1 cellular context compared by ENCODE assay signal in genomic region chr21:15010645-15011044, GRCh38.
TF ChIP-seq lines count a peak whose summit lies in the region.

No MANE protein-coding gene starts in this region.

TF ChIP-seq in WTC11, 78 proteins besides CTCF, POLR2A, EP300 and RAD21 (continued from another document):
- no peak for TF ChIP-seq FOXP4 (CRISPR knock-in tag; IDR thresholded peaks at IDR 0.05)
- no peak for TF ChIP-seq JAZF1 (CRISPR knock-in tag; IDR thresholded peaks at IDR 0.05)
- TF ChIP-seq NR1H2 (CRISPR knock-in tag; IDR thresholded peaks at IDR 0.05): no peak
- TF ChIP-seq ARID4B (CRISPR knock-in tag; IDR thresholded peaks at IDR 0.05; ENCODE audit: borderline replicate concordance): no peak
- no peak for TF ChIP-seq ZNF263 (CRISPR knock-in tag; IDR thresholded peaks at IDR 0.05; ENCODE audit: low read depth)
- TF ChIP-seq ZBTB21 (CRISPR knock-in tag; IDR thresholded peaks at IDR 0.05; ENCODE audit: borderline replicate concordance): no peak
- TF ChIP-seq RELA (CRISPR knock-in tag; IDR thresholded peaks at IDR 0.05; ENCODE audit: borderline replicate concordance): no peak
- no peak for TF ChIP-seq SP1 (CRISPR knock-in tag; conservative IDR thresholded peaks at IDR 0.05)
TF ChIP-seq in WTC11: peak in this region for 0.
